In the genomic region with DNA sequence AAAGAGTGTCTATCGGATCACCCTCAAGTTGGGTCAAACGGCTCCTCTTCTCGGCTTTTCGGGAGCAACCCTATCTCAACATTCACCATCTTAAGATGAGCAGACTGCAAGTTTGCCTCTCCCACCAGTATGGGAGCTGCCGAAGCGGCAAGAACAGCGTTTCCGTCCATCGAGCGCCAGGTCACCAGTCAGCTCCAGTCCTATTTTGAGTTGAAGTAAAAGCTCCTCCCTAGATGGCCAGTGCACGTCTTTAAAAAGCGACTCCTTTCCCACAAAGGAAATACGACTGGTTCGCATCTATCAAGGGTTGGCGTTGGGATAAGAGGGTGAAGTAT, we compare ENCODE assay signal across 8 cellular contexts. TPM values are rescaled to one million over a fixed set of nuclear protein-coding genes. Genes with fewer than 3 reads are reported as not detected.
A peak's percentile ranks its signal among the peaks of the same experiment; 100 is the strongest.
DNase-seq lines count a peak whose midpoint lies in the region; ATAC-seq and TF ChIP-seq lines count a peak whose summit lies in the region.

No MANE protein-coding gene starts in this region.

- DNase-seq in activated T-cell treated with anti-CD3 and anti-CD28 coated beads, Interleukin-2, amount 50 U/mL, for 24 hours = no peak
- no peak for DNase-seq in activated T-cell treated with anti-CD3 and anti-CD28 coated beads, Interleukin-2, amount 50 U/mL, for 48 hours
- DNase-seq in cardiac fibroblast (ENCODE audit: low read depth in 2 of 2) (no peak), memory B cell (ENCODE audit: low spot score in 2 of 2) (no peak), upper lobe of left lung (no peak), iPS-NIHi11 (ENCODE audit: low spot score) (no peak)

- peak overlapping the region; percentile 82 for H3K9ac ChIP-seq in OCI-LY1 (ENCODE audit: low read length)

- peak overlapping the region; percentile 97 for H3K4me3 Mint-ChIP-seq in activated T-cell treated with anti-CD3 and anti-CD28 coated beads, Interleukin-2, amount 50 U/mL, for 24 hours
- peak overlapping the region; percentile 95 for H3K4me3 Mint-ChIP-seq in memory B cell

- H3K4me3 ChIP-seq in OCI-LY1 (ENCODE audit: low read depth, low read length, poor library complexity, severe bottlenecking) (peak overlapping the region; percentile 79), cardiac fibroblast (replicated peaks in 1 of 2; ENCODE audit: low read depth in 2 of 2, low read length in 2 of 2) (peak overlapping the region; percentile 76 to 94), upper lobe of left lung (peak overlapping the region; percentile 38 to 81 (median 74))

- peak overlapping the region; percentile 93 for H3K4me2 ChIP-seq in OCI-LY1 (ENCODE audit: low read length)

- H3K79me2 ChIP-seq in OCI-LY1 (ENCODE audit: insufficient read depth, low read length) = peaks cover 44% of the 10 kb centered on the region

- no peaks in the 10 kb centered on the region for H3F3A ChIP-seq in OCI-LY1 (ENCODE audit: insufficient read depth, low read length)

- H4K20me1 ChIP-seq in OCI-LY1 (ENCODE audit: insufficient read depth, low read length) = peaks cover 8% of the 10 kb centered on the region; the same call in 1 of the 2 replicates

- ATAC-seq in HG02678 (IDR thresholded peaks at IDR 0.05; ENCODE audit: unreplicated experiment) (peak; percentile 76), memory B cell (ENCODE audit: low read depth) (peak; percentile 58), upper lobe of left lung (ENCODE audit: low FRiP score in 2 of 2) (peak; percentile 82 to 89)

- H3K27ac ChIP-seq in OCI-LY1 (ENCODE audit: low read depth, low read length, poor library complexity, severe bottlenecking) = peak overlapping the region; percentile 74
- peak overlapping the region; percentile 88 to 97 (median 96) for H3K27ac ChIP-seq in upper lobe of left lung

- TF ChIP-seq POLR2A in upper lobe of left lung (IDR thresholded peaks at IDR 0.05) = peak in 2 of 4 donors; percentile 39 to 54

- H2AFZ ChIP-seq in OCI-LY1 (ENCODE audit: low read length) = peak overlapping the region; percentile 72

- H3K4me1 Mint-ChIP-seq in activated T-cell treated with anti-CD3 and anti-CD28 coated beads, Interleukin-2, amount 50 U/mL, for 24 hours (ENCODE audit: low read depth) = peaks cover 34% of the 10 kb centered on the region
- peaks cover 18% of the 10 kb centered on the region for H3K4me1 Mint-ChIP-seq in memory B cell

- 0 to 1% methylated on average over 12 to 15 of the region's 15 CpGs for WGBS in upper lobe of left lung, 2 donors

- H3K9me2 ChIP-seq in OCI-LY1 (ENCODE audit: low read depth, low read length) = no peaks in the 10 kb centered on the region

- no peaks in the 10 kb centered on the region for H3K27me3 ChIP-seq in OCI-LY1 (ENCODE audit: insufficient read depth, low read length)
- no peaks in the 10 kb centered on the region for H3K27me3 ChIP-seq in upper lobe of left lung

- peaks cover 6% of the 10 kb centered on the region for H3K27me3 Mint-ChIP-seq in activated T-cell treated with anti-CD3 and anti-CD28 coated beads, Interleukin-2, amount 50 U/mL, for 24 hours
- peaks cover 1% of the 10 kb centered on the region for H3K27me3 Mint-ChIP-seq in memory B cell

- H3K36me3 ChIP-seq in OCI-LY1 (ENCODE audit: insufficient read depth, low read length) (peaks cover 7% of the 10 kb centered on the region; the same call in 1 of the 2 replicates), upper lobe of left lung (no peaks in the 10 kb centered on the region)

- H3K27ac Mint-ChIP-seq in activated T-cell treated with anti-CD3 and anti-CD28 coated beads, Interleukin-2, amount 50 U/mL, for 24 hours = peak overlapping the region; percentile 100
- peak overlapping the region; percentile 95 for H3K27ac Mint-ChIP-seq in memory B cell

- no peaks in the 10 kb centered on the region for H3K9me3 ChIP-seq in OCI-LY1 (ENCODE audit: low read length)
- H3K9me3 ChIP-seq in upper lobe of left lung = no peaks in the 10 kb centered on the region

- H3K4me1 ChIP-seq in OCI-LY1 (ENCODE audit: insufficient read depth, low read length, severe bottlenecking) = peaks cover 47% of the 10 kb centered on the region
- peaks cover 12 to 53% (median 34%) of the 10 kb centered on the region in 4 donors for H3K4me1 ChIP-seq in upper lobe of left lung

- H3K9me3 Mint-ChIP-seq in activated T-cell treated with anti-CD3 and anti-CD28 coated beads, Interleukin-2, amount 50 U/mL, for 24 hours = no peaks in the 10 kb centered on the region
- no peaks in the 10 kb centered on the region for H3K9me3 Mint-ChIP-seq in memory B cell

- H3K36me3 Mint-ChIP-seq in activated T-cell treated with anti-CD3 and anti-CD28 coated beads, Interleukin-2, amount 50 U/mL, for 24 hours (ENCODE audit: low read depth) = peaks cover 35% of the 10 kb centered on the region
- H3K36me3 Mint-ChIP-seq in memory B cell = no peaks in the 10 kb centered on the region

- TF ChIP-seq CTCF in OCI-LY1 (IDR thresholded peaks at IDR 0.05; ENCODE audit: low read length) = no peak
- no peak for TF ChIP-seq CTCF in cardiac fibroblast (IDR thresholded peaks at IDR 0.05; ENCODE audit: low read depth, low read length)
- TF ChIP-seq CTCF in upper lobe of left lung (IDR thresholded peaks at IDR 0.05) = no peak

- no peak for TF ChIP-seq EP300 in upper lobe of left lung (IDR thresholded peaks at IDR 0.05)

RNA-seq across cellular contexts. Expression of a gene that starts 0.4 kb away (rescaled TPM):
- 100 to 1,000 TPM in 2 of 6 donors, 10 to 100 TPM in 4; 47.4 to 126 (median 58.6) TPM for total RNA-seq in upper lobe of left lung

RNA-seq across cellular contexts. Expression of a gene that starts 37.5 kb away (rescaled TPM):
- total RNA-seq in upper lobe of left lung = not detected
